ENCODE assay signal across 26 cellular contexts in genomic region chr12:25529738-25530137, GRCh38. TPM values are rescaled to one million over a fixed set of nuclear protein-coding genes. Genes with fewer than 3 reads are reported as not detected.
DNase-seq lines count a peak whose midpoint lies in the region; ATAC-seq and TF ChIP-seq lines count a peak whose summit lies in the region.
"Had no signal": no experiment of that assay in that cellular context is flagged by ENCODE, and none has a peak within 500 bp of the region (broad histone marks: within the 10 kb centered on the region; RNA-seq: fewer than 3 reads in every experiment).

No MANE protein-coding gene starts in this region.

- H3K9me3 ChIP-seq in stomach: no peaks in the 10 kb centered on the region
- H3K9me3 ChIP-seq: ascending aorta, Caco-2, heart left ventricle, right lobe of liver, tibial nerve had no signal

- intact Hi-C loops in stomach (cut with DNase I; ENCODE audit: low total_unique reads): no loop called here

- H3K4me3 ChIP-seq in astrocyte of the spinal cord (ENCODE audit: low read depth, low read length): no peak overlapping the region
- H3K4me3 ChIP-seq in foreskin fibroblast (ENCODE audit: low read depth in 1 of 2, low read length in 2 of 2): no peak overlapping the region
- H3K4me3 ChIP-seq in stomach: no peak overlapping the region
- H3K4me3 ChIP-seq: ascending aorta, heart left ventricle, lung, right lobe of liver, tibial nerve had no signal

- no peak for TF ChIP-seq CTCF in astrocyte of the spinal cord (IDR thresholded peaks at IDR 0.05; ENCODE audit: low read depth, low read length)
- no peak for TF ChIP-seq CTCF in foreskin fibroblast (IDR thresholded peaks at IDR 0.05; ENCODE audit: low read depth, low read length)
- no peak for TF ChIP-seq CTCF in stomach (IDR thresholded peaks at IDR 0.05)

- no peaks in the 10 kb centered on the region for H3K4me1 ChIP-seq in stomach
- H3K4me1 ChIP-seq: ascending aorta, heart left ventricle, tibial nerve had no signal

- no peak for TF ChIP-seq POLR2A in stomach (IDR thresholded peaks at IDR 0.05)

- H3K27me3 ChIP-seq in stomach: no peaks in the 10 kb centered on the region
- H3K27me3 ChIP-seq: ascending aorta, right lobe of liver, tibial nerve had no signal

- no peak for ATAC-seq in GM18519 (IDR thresholded peaks at IDR 0.05; ENCODE audit: low FRiP score, unreplicated experiment)
- ATAC-seq: heart left ventricle; right lobe of liver; stimulated activated naive B cell treated with anti-CD40 and anti-IgM and Interleukin-4, amounts not matched to agents 10 μg/mL and 1 μg/mL and 100 μg/mL, for 72 hours had no signal

- H3K36me3 ChIP-seq in stomach: no peaks in the 10 kb centered on the region
- H3K36me3 ChIP-seq: ascending aorta, heart left ventricle, right lobe of liver, tibial nerve had no signal

- H3K27ac ChIP-seq in stomach: no peak overlapping the region
- H3K27ac ChIP-seq: ascending aorta, heart left ventricle, right lobe of liver, tibial nerve had no signal

- peak; percentile 60 for DNase-seq in HT1080 (ENCODE audit: low read depth)
- peak; percentile 40 for DNase-seq in astrocyte of the spinal cord (ENCODE audit: low read depth, low spot score)
- DNase-seq in foreskin fibroblast: peak; percentile 42 to 79
- no peak for DNase-seq in inferior parietal cortex (ENCODE audit: extremely low spot score)
- no peak for DNase-seq in stomach
- no peak for DNase-seq in dedifferentiated amniotic fluid mesenchymal stem cell (ENCODE audit: extremely low spot score)
- DNase-seq: activated CD4-positive, alpha-beta T cell treated with anti-CD3 and anti-CD28 coated beads, Interleukin-2, amount 10 ng/mL, durations not matched to agents 24 days and 14 days; activated naive CD4-positive, alpha-beta T cell treated with Interleukin-2 at 50 U/mL for 16 hours; Caco-2; GOT3; heart left ventricle; immature natural killer cell; Kasumi-1; NCI-H1092 treated with DMSO at 0.1 percent for 48 hours; NCI-H2107; NCI-H524; right lobe of liver; stimulated activated naive B cell treated with anti-CD40 and anti-IgM and Interleukin-4, amounts not matched to agents 10 μg/mL and 1 μg/mL and 100 μg/mL, for 72 hours had no signal

- in situ Hi-C loops in astrocyte of the spinal cord (cut with HindIII; ENCODE audit: low sequenced_read_pairs): no loop called here

- no peak for TF ChIP-seq EP300 in stomach (IDR thresholded peaks at IDR 0.05)

RNA-seq across cellular contexts. Expression of gene LMNTD1, which starts 23.3 kb away (rescaled TPM):
- not detected in 2 replicates for total RNA-seq in HT1080 (2014; rRNA removed; shearing (Covaris generic))
- not detected in 2 replicates for polyA plus RNA-seq in HT1080 (2015; cell fraction: cytosol; rRNA removed)
- polyA plus RNA-seq in HT1080 (2015; cell fraction: nucleus; rRNA removed): not detected in 2 replicates
- not detected for total RNA-seq in stomach
- polyA plus RNA-seq in stomach: not detected
- total RNA-seq: activated CD4-positive, alpha-beta T cell treated with anti-CD3 and anti-CD28 coated beads, Interleukin-2, amount 10 ng/mL, durations not matched to agents 24 days and 14 days; ascending aorta; Caco-2; epithelial cell of proximal tubule; HT-29; myocyte; omental fat pad; right lobe of liver; tibial nerve had no signal
- polyA plus RNA-seq: heart left ventricle, immature natural killer cell had no signal

Comparison
In these comparisons a context has a peak if more than half of its experiments do, and no peak if none do; other contexts are left out.
1. DNase-seq: peak in HT1080 (single experiment), astrocyte of the spinal cord (single experiment) and foreskin fibroblast (2 of 2); none in inferior parietal cortex (single experiment), stomach (single experiment) and dedifferentiated amniotic fluid mesenchymal stem cell (single experiment).